ENCODE assay signal across 2 cellular contexts in genomic region chr1:3772715-3773571, GRCh38.
A peak's percentile ranks its signal among the peaks of the same experiment; 100 is the strongest.
TF ChIP-seq lines count a peak whose summit lies in the region.

Gene SMIM1, plus strand, starts transcription at chr1:3772749. Its CDS starts 2,625 bp downstream, at chr1:3775374.

TF ChIP-seq in K562, 482 proteins besides CTCF, POLR2A, EP300 and RAD21 (continued from another document and continues in another):
- TF ChIP-seq RREB1 (CRISPR knock-in tag; IDR thresholded peaks at IDR 0.05), result 0 out of 2 replicates have a peak, but pooled peaks have one; percentile 43
- TF ChIP-seq SREBF2 (CRISPR knock-in tag; IDR thresholded peaks at IDR 0.05), result 0 out of 2 replicates have a peak, but pooled peaks have one; percentile 44
- peak; percentile 52; the same call in 1 of the 2 replicates for TF ChIP-seq ZBTB1 (CRISPR knock-in tag; IDR thresholded peaks at IDR 0.05; ENCODE audit: borderline replicate concordance, low read depth)
- TF ChIP-seq ZMIZ1 (IDR thresholded peaks at IDR 0.05; ENCODE audit: low read depth in 2 of 2, low read length in 2 of 2), result no peak; a peak in 1 of 4 replicates
- TF ChIP-seq ZBTB12 (CRISPR knock-in tag; IDR thresholded peaks at IDR 0.05), result peak; percentile 53; the same call in 1 of the 2 replicates
- TF ChIP-seq RBBP5 (IDR thresholded peaks at IDR 0.05; ENCODE audit: borderline replicate concordance, insufficient read depth, low read length, poor library complexity, severe bottlenecking), result peak; percentile 66
- TF ChIP-seq ATF4 (CRISPR knock-in tag; IDR thresholded peaks at IDR 0.05), result peak; percentile 26; the same call in 1 of the 2 replicates
- TF ChIP-seq PHF8 (IDR thresholded peaks at IDR 0.05; ENCODE audit: borderline replicate concordance, low read length), result peak; percentile 37; the same call in 1 of the 2 replicates
- TF ChIP-seq GATAD2B (IDR thresholded peaks at IDR 0.05; ENCODE audit: borderline replicate concordance), result peak; percentile 63
- TF ChIP-seq PTBP1 (IDR thresholded peaks at IDR 0.05; ENCODE audit: low read depth, low read length), result 0 out of 2 replicates have a peak, but pooled peaks have one; percentile 43
- TF ChIP-seq PHB (CRISPR knock-in tag; IDR thresholded peaks at IDR 0.05), result 0 out of 2 replicates have a peak, but pooled peaks have one; percentile 32
- TF ChIP-seq ZNF23 (CRISPR knock-in tag; IDR thresholded peaks at IDR 0.05), result no peak

TF ChIP-seq in HepG2, 621 proteins besides CTCF, POLR2A, EP300 and RAD21 (continued from another document and continues in another):
- TF ChIP-seq HNF1A (IDR thresholded peaks at IDR 0.05; ENCODE audit: low read depth) (no peak), HNF1A (CRISPR knock-in tag; IDR thresholded peaks at IDR 0.05; ENCODE audit: borderline replicate concordance) (no peak), ZNF75D (CRISPR knock-in tag; IDR thresholded peaks at IDR 0.05; ENCODE audit: borderline replicate concordance) (no peak), ZNF496 (CRISPR knock-in tag; IDR thresholded peaks at IDR 0.05; ENCODE audit: insufficient replicate concordance) (no peak), ZIK1 (CRISPR knock-in tag; IDR thresholded peaks at IDR 0.05; ENCODE audit: borderline replicate concordance, low read depth) (no peak), MIER3 (CRISPR knock-in tag; IDR thresholded peaks at IDR 0.05; ENCODE audit: borderline replicate concordance) (no peak), MXD1 (CRISPR knock-in tag; IDR thresholded peaks at IDR 0.05) (no peak), FUBP1 (CRISPR knock-in tag; IDR thresholded peaks at IDR 0.05; ENCODE audit: borderline replicate concordance) (no peak), PATZ1 (CRISPR knock-in tag; IDR thresholded peaks at IDR 0.05) (0 out of 2 replicates have a peak, but pooled peaks have one; percentile 24), ZNF460 (CRISPR knock-in tag; IDR thresholded peaks at IDR 0.05; ENCODE audit: borderline replicate concordance) (no peak), ARID4A (CRISPR knock-in tag; IDR thresholded peaks at IDR 0.05; ENCODE audit: borderline replicate concordance) (no peak), TFAP4 (IDR thresholded peaks at IDR 0.05; ENCODE audit: borderline replicate concordance, low read depth) (no peak), DPF2 (CRISPR knock-in tag; IDR thresholded peaks at IDR 0.05; ENCODE audit: borderline replicate concordance, low read depth) (no peak), SRSF1 (optimal IDR thresholded peaks at IDR 0.05; ENCODE audit: low read depth, low read length) (no peak), HNRNPH1 (optimal IDR thresholded peaks at IDR 0.05; ENCODE audit: low read depth, low read length) (no peak), KLF15 (CRISPR knock-in tag; IDR thresholded peaks at IDR 0.05; ENCODE audit: borderline replicate concordance) (0 out of 2 replicates have a peak, but pooled peaks have one; percentile 42), ZNF513 (CRISPR knock-in tag; conservative IDR thresholded peaks at IDR 0.05) (no peak), ZBTB43 (CRISPR knock-in tag; conservative IDR thresholded peaks at IDR 0.05) (no peak), XBP1 (CRISPR knock-in tag; IDR thresholded peaks at IDR 0.05) (no peak), ZBTB21 (CRISPR knock-in tag; IDR thresholded peaks at IDR 0.05) (peak; percentile 79), ZBTB10 (CRISPR knock-in tag; IDR thresholded peaks at IDR 0.05; ENCODE audit: borderline replicate concordance) (no peak), CHCHD3 (CRISPR knock-in tag; IDR thresholded peaks at IDR 0.05) (no peak), KDM4B (CRISPR knock-in tag; IDR thresholded peaks at IDR 0.05) (no peak)
